Comparison of ENCODE assay signal across 13 cellular contexts in the genomic region with DNA sequence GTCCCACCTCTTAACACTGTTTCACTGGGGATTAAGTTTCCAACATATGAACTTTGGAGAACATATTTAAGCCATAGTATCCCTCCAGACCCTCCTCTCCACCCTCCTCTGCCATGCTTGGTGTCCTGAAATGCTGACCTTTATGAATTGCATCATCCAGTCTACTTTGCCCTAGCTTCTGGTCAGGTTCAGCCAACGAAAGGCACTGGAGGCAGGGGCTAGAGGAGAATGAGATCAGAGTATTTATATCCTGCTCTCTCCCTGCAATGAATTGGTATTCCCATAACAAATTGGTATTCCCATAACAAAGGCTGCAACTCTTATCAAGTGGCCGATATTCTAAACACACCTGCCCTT. TPM values are rescaled to one million over a fixed set of nuclear protein-coding genes. Genes with fewer than 3 reads are reported as not detected.
DNase-seq lines count a peak whose midpoint lies in the region; ATAC-seq and TF ChIP-seq lines count a peak whose summit lies in the region.
"Had no signal": no experiment of that assay in that cellular context is flagged by ENCODE, and none has a peak within 500 bp of the region (broad histone marks: within the 10 kb centered on the region; RNA-seq: fewer than 3 reads in every experiment).

No MANE protein-coding gene starts in this region.

- no peak overlapping the region for H3K27ac Mint-ChIP-seq in GM23338
- peak overlapping the region; percentile 30 for H3K27ac Mint-ChIP-seq in stimulated activated memory B cell treated with anti-CD40 and anti-IgM and Interleukin-4, amounts not matched to agents 10 μg/mL and 1 μg/mL and 100 μg/mL, for 72 hours

- H3K4me3 ChIP-seq in GM23338 (no peak overlapping the region), PC-9 (no peak overlapping the region)

- no peak for DNase-seq in GM23338 (ENCODE audit: low spot score)
- no peak for DNase-seq in PC-9
- DNase-seq in islet precursor cell, result peak; percentile 18
- DNase-seq in activated CD4-positive, alpha-beta T cell treated with anti-CD3 and anti-CD28 coated beads, Interleukin-2, amount 50 U/mL, for 1 hour, result no peak
- no peak for DNase-seq in inferior parietal cortex (ENCODE audit: extremely low spot score)
- DNase-seq in Kasumi-1 (lab: John Stamatoyannopoulos, UW), result no peak
- no peak for DNase-seq in NCI-H446 (lab: John Stamatoyannopoulos, UW)
- DNase-seq: NCI-H524; NK-92 treated with Interleukin-12 subunit alpha and Interleukin-12 subunit beta, amount 100 ng/mL, for 24 hours; OCI-M1 had no signal

- H4K20me1 ChIP-seq in GM23338 (replicated peaks; ENCODE audit: insufficient read depth) (no peaks in the 10 kb centered on the region), PC-9 (ENCODE audit: insufficient read depth) (no peaks in the 10 kb centered on the region)

- POLR2A ChIA-PET in PC-9 (lab: Charles Lee; ENCODE audit: unreplicated experiment), result no interaction called here

- H3K4me2 ChIP-seq in GM23338 (no peak overlapping the region), PC-9 (0 out of 2 replicates have a peak overlapping the region, but pooled peaks have one; percentile 8)

- CTCF ChIA-PET in PC-9 (lab: Charles Lee), result no interaction called here

- H3K9me3 Mint-ChIP-seq in GM23338, result peaks cover 2% of the 10 kb centered on the region; the same call in 1 of the 3 replicates
- H3K9me3 Mint-ChIP-seq in stimulated activated memory B cell treated with anti-CD40 and anti-IgM and Interleukin-4, amounts not matched to agents 10 μg/mL and 1 μg/mL and 100 μg/mL, for 72 hours, result no peaks in the 10 kb centered on the region
- H3K9me3 Mint-ChIP-seq: CD14-positive monocyte had no signal

- no peak overlapping the region for H3K4me3 Mint-ChIP-seq in GM23338
- no peak overlapping the region for H3K4me3 Mint-ChIP-seq in stimulated activated memory B cell treated with anti-CD40 and anti-IgM and Interleukin-4, amounts not matched to agents 10 μg/mL and 1 μg/mL and 100 μg/mL, for 72 hours
- H3K4me3 Mint-ChIP-seq: CD14-positive monocyte had no signal

- no peaks in the 10 kb centered on the region for H3K36me3 ChIP-seq in GM23338 (ENCODE audit: insufficient read depth)
- no peaks in the 10 kb centered on the region for H3K36me3 ChIP-seq in PC-9 (ENCODE audit: low read depth)

- H3K27me3 Mint-ChIP-seq in GM23338 (ENCODE audit: insufficient read depth, low read depth, poor library complexity), result peaks cover 3% of the 10 kb centered on the region
- no peaks in the 10 kb centered on the region for H3K27me3 Mint-ChIP-seq in stimulated activated memory B cell treated with anti-CD40 and anti-IgM and Interleukin-4, amounts not matched to agents 10 μg/mL and 1 μg/mL and 100 μg/mL, for 72 hours

- no peaks in the 10 kb centered on the region for H3K27me3 ChIP-seq in GM23338 (ENCODE audit: insufficient read depth)
- H3K27me3 ChIP-seq in PC-9 (ENCODE audit: insufficient read depth, low read depth), result no peaks in the 10 kb centered on the region

- ATAC-seq in GM23338, result no peak
- ATAC-seq in stimulated activated memory B cell treated with anti-CD40 and anti-IgM and Interleukin-4, amounts not matched to agents 10 μg/mL and 1 μg/mL and 100 μg/mL, for 72 hours, result no peak
- ATAC-seq: HCT116 had no signal

- 0 out of 2 replicates have a peak, but pooled peaks cover 3% of the 10 kb centered on the region for H3K9me2 ChIP-seq in GM23338 (ENCODE audit: insufficient read depth)
- H3K9me2 ChIP-seq in PC-9 (ENCODE audit: insufficient read depth), result no peaks in the 10 kb centered on the region

- no peaks in the 10 kb centered on the region for H3K36me3 Mint-ChIP-seq in GM23338 (ENCODE audit: low read depth)
- peaks cover 11% of the 10 kb centered on the region for H3K36me3 Mint-ChIP-seq in stimulated activated memory B cell treated with anti-CD40 and anti-IgM and Interleukin-4, amounts not matched to agents 10 μg/mL and 1 μg/mL and 100 μg/mL, for 72 hours

- no peaks in the 10 kb centered on the region for H3K79me2 ChIP-seq in GM23338 (replicated peaks; ENCODE audit: insufficient read depth)
- no peaks in the 10 kb centered on the region for H3K79me2 ChIP-seq in PC-9 (ENCODE audit: low read depth)

- H2AFZ ChIP-seq in GM23338 (peak overlapping the region; percentile 18; the same call in 1 of the 2 replicates), PC-9 (no peak overlapping the region)

- no TSS peak for BruUV-seq in PC-9 (replicated peaks; lab: Mats Ljungman, UMichigan)

- H3F3A ChIP-seq in GM23338 (replicated peaks; ENCODE audit: low read depth) (no peaks in the 10 kb centered on the region), PC-9 (ENCODE audit: insufficient read depth, low read depth) (0 out of 2 replicates have a peak, but pooled peaks cover 14% of the 10 kb centered on the region)

- TF ChIP-seq CTCF in GM23338 (conservative IDR thresholded peaks at IDR 0.05; ENCODE audit: low read depth in 2 of 2) (no peak), PC-9 (conservative IDR thresholded peaks at IDR 0.05) (no peak)

- no peaks in the 10 kb centered on the region for H3K4me1 ChIP-seq in GM23338 (ENCODE audit: insufficient read depth)
- peaks cover 32% of the 10 kb centered on the region for H3K4me1 ChIP-seq in PC-9 (replicated peaks; ENCODE audit: insufficient read depth)

- intact Hi-C loops in PC-9 (cut with micrococcal nuclease; ENCODE audit: unreplicated experiment), result no loop called here

- H3K4me1 Mint-ChIP-seq in GM23338, result peaks cover 4% of the 10 kb centered on the region; the same call in 1 of the 3 replicates
- H3K4me1 Mint-ChIP-seq in stimulated activated memory B cell treated with anti-CD40 and anti-IgM and Interleukin-4, amounts not matched to agents 10 μg/mL and 1 μg/mL and 100 μg/mL, for 72 hours, result peaks cover 32% of the 10 kb centered on the region

- H3K9me3 ChIP-seq in PC-9 (ENCODE audit: insufficient read depth, low read depth), result no peaks in the 10 kb centered on the region; the same call in 1 of the 2 replicates

- H3K27ac ChIP-seq in GM23338 (ENCODE audit: low read depth), result no peak overlapping the region
- H3K27ac ChIP-seq in PC-9, result peak overlapping the region; percentile 25; the same call in 1 of the 2 replicates

TF ChIP-seq in GM23338, 12 proteins besides CTCF, POLR2A, EP300 and RAD21 (continues in another document):
- TF ChIP-seq NANOG (IDR thresholded peaks at IDR 0.05; ENCODE audit: borderline replicate concordance), result no peak
- TF ChIP-seq EZH2 (IDR thresholded peaks at IDR 0.05; ENCODE audit: low read depth, unreplicated experiment), result no peak
- no peak for TF ChIP-seq JUNB (IDR thresholded peaks at IDR 0.05; ENCODE audit: unreplicated experiment)
- no peak for TF ChIP-seq ETS1 (IDR thresholded peaks at IDR 0.05)

RNA-seq across cellular contexts. Expression of gene ST3GAL5, which starts 25.7 kb away (rescaled TPM):
- total RNA-seq in GM23338 (2014; rRNA removed; shearing (Covaris generic)), result 7.9 and 8.9 TPM in 2 replicates
- polyA plus RNA-seq in GM23338 (2016; fragmentation: Nextera tagmentation; extraction: Ambion mirVana), result 2.8 and 3.2 TPM in 2 replicates
- 5.9 and 7.2 TPM in 2 replicates for total RNA-seq in PC-9 (2021)
